In genomic region chr2:149587950-149588487, GRCh38 we compare ENCODE assay signal across 8 cellular contexts. TPM values are rescaled to one million over a fixed set of nuclear protein-coding genes. Genes with fewer than 3 reads are reported as not detected.
DNase-seq lines count a peak whose midpoint lies in the region; ATAC-seq lines count a peak whose summit lies in the region.

No MANE protein-coding gene starts in this region.

- no CpG with 5 or more reads among the region's 10 CpGs for WGBS in iPS DF 6.9 (ENCODE audit: insufficient coverage, insufficient read length)

- H3K4me1 ChIP-seq in iPS DF 6.9 (ENCODE audit: control insufficient read depth, insufficient read depth, low read length), result no peaks in the 10 kb centered on the region
- H3K4me1 ChIP-seq in subcutaneous abdominal adipose tissue (ENCODE audit: control insufficient read depth in 5 of 5, insufficient read depth in 5 of 5, low read length in 5 of 5), result peaks cover 0 to 27% (median 22%) of the 10 kb centered on the region in 5 donors

- peak overlapping the region; percentile 100 for H3K4me3 Mint-ChIP-seq in T-helper 1 cell treated with Interleukin-12 subunit alpha and Interleukin-12 subunit beta and Interleukin-4 antibody, amounts not matched to agents 30 μg/mL and 1 μg/mL, for 36 hours
- peak overlapping the region; percentile 98 for H3K4me3 Mint-ChIP-seq in T-helper 17 cell

- H3K36me3 Mint-ChIP-seq in T-helper 1 cell treated with Interleukin-12 subunit alpha and Interleukin-12 subunit beta and Interleukin-4 antibody, amounts not matched to agents 30 μg/mL and 1 μg/mL, for 36 hours (ENCODE audit: low read depth), result peaks cover 20% of the 10 kb centered on the region
- peaks cover 11% of the 10 kb centered on the region for H3K36me3 Mint-ChIP-seq in T-helper 17 cell (ENCODE audit: low read depth)

- H3K27me3 ChIP-seq in iPS DF 6.9 (ENCODE audit: control insufficient read depth, insufficient read depth, low read length) (no peaks in the 10 kb centered on the region), subcutaneous abdominal adipose tissue (ENCODE audit: control insufficient read depth in 5 of 5, insufficient read depth in 4 of 5, low read length in 5 of 5) (no peaks in the 10 kb centered on the region)

- no peaks in the 10 kb centered on the region for H3K9me3 ChIP-seq in T-helper 17 cell (ENCODE audit: control insufficient read depth, low read length, poor library complexity, severe bottlenecking)
- no peaks in the 10 kb centered on the region for H3K9me3 ChIP-seq in iPS DF 6.9 (ENCODE audit: control insufficient read depth, insufficient read depth, low read length)
- H3K9me3 ChIP-seq in subcutaneous abdominal adipose tissue (ENCODE audit: control insufficient read depth in 5 of 5, low read length in 5 of 5), result no peaks in the 10 kb centered on the region

- H3K27me3 Mint-ChIP-seq in T-helper 1 cell treated with Interleukin-12 subunit alpha and Interleukin-12 subunit beta and Interleukin-4 antibody, amounts not matched to agents 30 μg/mL and 1 μg/mL, for 36 hours (ENCODE audit: low read depth), result peaks cover 32% of the 10 kb centered on the region
- H3K27me3 Mint-ChIP-seq in T-helper 17 cell, result peaks cover 38% of the 10 kb centered on the region

- H3K9ac ChIP-seq in subcutaneous abdominal adipose tissue (ENCODE audit: low read length in 5 of 5), result peak overlapping the region in 2 of 5 donors; percentile 85 to 99

- H3K27ac ChIP-seq in iPS DF 6.9 (ENCODE audit: low read length) (no peak overlapping the region), subcutaneous abdominal adipose tissue (ENCODE audit: low read depth, low read length) (peak overlapping the region; percentile 91)

- peak overlapping the region; percentile 80; the same call in 1 of the 2 replicates for H3K4me3 ChIP-seq in iPS DF 6.9 (ENCODE audit: low read length)
- peak overlapping the region; percentile 94 to 100 (median 97) for H3K4me3 ChIP-seq in subcutaneous abdominal adipose tissue (ENCODE audit: low read depth in 1 of 5, low read length in 5 of 5)

- peak overlapping the region; percentile 100 for H3K27ac Mint-ChIP-seq in T-helper 1 cell treated with Interleukin-12 subunit alpha and Interleukin-12 subunit beta and Interleukin-4 antibody, amounts not matched to agents 30 μg/mL and 1 μg/mL, for 36 hours
- H3K27ac Mint-ChIP-seq in T-helper 17 cell, result peak overlapping the region; percentile 100

- no peaks in the 10 kb centered on the region for H3K9me3 Mint-ChIP-seq in T-helper 1 cell treated with Interleukin-12 subunit alpha and Interleukin-12 subunit beta and Interleukin-4 antibody, amounts not matched to agents 30 μg/mL and 1 μg/mL, for 36 hours

- DNase-seq in T-helper 1 cell (no peak), T-helper 17 cell (no peak), iPS DF 6.9 (ENCODE audit: low read depth, low spot score) (no peak), amygdala (lab: John Stamatoyannopoulos, UW) (no peak), kidney glomerular epithelial cell (lab: John Stamatoyannopoulos, UW) (no peak)

- H3K4me1 Mint-ChIP-seq in T-helper 1 cell treated with Interleukin-12 subunit alpha and Interleukin-12 subunit beta and Interleukin-4 antibody, amounts not matched to agents 30 μg/mL and 1 μg/mL, for 36 hours (ENCODE audit: low read depth), result peaks cover 28% of the 10 kb centered on the region
- H3K4me1 Mint-ChIP-seq in T-helper 17 cell, result peaks cover 23% of the 10 kb centered on the region

- peak; percentile 24 for ATAC-seq in HG02938 (IDR thresholded peaks at IDR 0.05; ENCODE audit: unreplicated experiment)
- no peak for ATAC-seq in T-helper 17 cell

- no peaks in the 10 kb centered on the region for H3K36me3 ChIP-seq in iPS DF 6.9 (ENCODE audit: control insufficient read depth, insufficient read depth, low read length)
- H3K36me3 ChIP-seq in subcutaneous abdominal adipose tissue (ENCODE audit: control insufficient read depth in 5 of 5, insufficient read depth in 5 of 5, low read length in 5 of 5), result peaks cover 0 to 3% (median 0%) of the 10 kb centered on the region in 5 donors

RNA-seq across cellular contexts. Expression of gene MMADHC, which starts 0.4 kb away (rescaled TPM):
- total RNA-seq in T-helper 17 cell, result 10 to 100 TPM; 61.7 to 66.9 TPM
